11 cellular contexts compared by ENCODE assay signal in the genomic region with DNA sequence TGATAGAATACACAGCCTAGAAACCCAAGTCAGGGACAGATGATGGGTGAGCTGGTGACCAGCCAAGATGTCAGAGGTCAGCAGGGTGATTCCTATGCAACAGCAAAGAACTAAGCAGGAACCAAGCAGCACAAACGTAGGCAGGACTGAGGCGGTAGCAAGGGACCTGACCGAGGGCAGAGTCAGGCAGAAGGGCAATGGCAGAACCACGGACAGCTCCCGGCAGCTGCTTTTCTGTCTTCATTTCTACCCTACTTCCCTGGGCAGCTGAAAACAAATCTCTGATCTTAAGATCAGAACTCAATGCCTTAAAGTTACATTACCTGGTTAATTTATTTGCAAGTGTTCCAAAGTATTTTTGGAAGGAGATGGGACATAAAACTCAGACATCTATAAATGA.
A peak's percentile ranks its signal among the peaks of the same experiment; 100 is the strongest.
DNase-seq lines count a peak whose midpoint lies in the region; ATAC-seq and TF ChIP-seq lines count a peak whose summit lies in the region.
"Had no signal": no experiment of that assay in that cellular context is flagged by ENCODE, and none has a peak within 500 bp of the region (broad histone marks: within the 10 kb centered on the region; RNA-seq: fewer than 3 reads in every experiment).

No MANE protein-coding gene starts in this region.

- no peak for TF ChIP-seq POLR2A in testis (IDR thresholded peaks at IDR 0.05)

- intact Hi-C loops in activated naive CD4-positive, alpha-beta T cell treated with anti-CD3 and anti-CD28 coated beads for 36 hours (cut with micrococcal nuclease), result no loop called here
- intact Hi-C loops in testis (cut with DNase I; ENCODE audit: low total_unique reads), result no loop called here

- H3K4me3 Mint-ChIP-seq in activated naive CD4-positive, alpha-beta T cell treated with anti-CD3 and anti-CD28 coated beads for 36 hours, result no peak overlapping the region
- H3K4me3 Mint-ChIP-seq: B cell had no signal

- no peaks in the 10 kb centered on the region for H3K27me3 Mint-ChIP-seq in activated naive CD4-positive, alpha-beta T cell treated with anti-CD3 and anti-CD28 coated beads for 36 hours (ENCODE audit: low read depth)

- H3K9me3 ChIP-seq in RWPE2 (ENCODE audit: severe bottlenecking) (no peaks in the 10 kb centered on the region), testis (no peaks in the 10 kb centered on the region)

- H3K27me3 ChIP-seq in RWPE2 (ENCODE audit: insufficient read depth, poor library complexity, severe bottlenecking) (no peaks in the 10 kb centered on the region), testis (no peaks in the 10 kb centered on the region)

- H3K9me3 Mint-ChIP-seq in activated naive CD4-positive, alpha-beta T cell treated with anti-CD3 and anti-CD28 coated beads for 36 hours, result peaks cover 10% of the 10 kb centered on the region

- H3K36me3 Mint-ChIP-seq in activated naive CD4-positive, alpha-beta T cell treated with anti-CD3 and anti-CD28 coated beads for 36 hours (ENCODE audit: low read depth), result no peaks in the 10 kb centered on the region

- no peak overlapping the region for H3K27ac Mint-ChIP-seq in activated naive CD4-positive, alpha-beta T cell treated with anti-CD3 and anti-CD28 coated beads for 36 hours
- H3K27ac Mint-ChIP-seq: B cell had no signal

- ATAC-seq in RWPE2 (ENCODE audit: low read depth), result peak; percentile 52; the same call in 1 of the 3 replicates
- ATAC-seq in HG02642 (IDR thresholded peaks at IDR 0.05; ENCODE audit: poor library complexity, unreplicated experiment), result no peak
- no peak for ATAC-seq in activated CD4-positive, CD25-positive, alpha-beta regulatory T cell treated with anti-CD3 and anti-CD28 coated beads, Interleukin-2, amount 50 U/mL, for 24 hours

- 38 to 51% methylated on average over 5 of the region's 5 CpGs for WGBS in testis, 2 donors

- H3K4me3 ChIP-seq in RWPE2 (ENCODE audit: severe bottlenecking), result no peak overlapping the region
- no peak overlapping the region for H3K4me3 ChIP-seq in testis
- H3K4me3 ChIP-seq: SK-N-MC had no signal

- CTCF ChIA-PET in activated naive CD4-positive, alpha-beta T cell treated with anti-CD3 and anti-CD28 coated beads for 36 hours (lab: Charles Lee), result interaction anchor here (0.5 kb wide), 1 partner anchor 11 kb away, joined by 3 read pairs; no protein-coding TSS in a partner anchor

- H3K4me1 ChIP-seq in RWPE2 (ENCODE audit: insufficient read depth, poor library complexity, severe bottlenecking) (no peaks in the 10 kb centered on the region), testis (no peaks in the 10 kb centered on the region)

- H3K4me1 Mint-ChIP-seq in activated naive CD4-positive, alpha-beta T cell treated with anti-CD3 and anti-CD28 coated beads for 36 hours (ENCODE audit: low read depth), result no peaks in the 10 kb centered on the region
- H3K4me1 Mint-ChIP-seq: B cell had no signal

- peak; percentile 23 for DNase-seq in activated naive CD4-positive, alpha-beta T cell treated with anti-CD3 and anti-CD28 coated beads for 36 hours
- no peak for DNase-seq in activated naive CD4-positive, alpha-beta T cell treated with anti-CD3 and anti-CD28 coated beads, Interleukin-2, amount 50 U/mL, for 16 hours
- DNase-seq in RWPE2 (ENCODE audit: low spot score) (no peak), fibroblast of gingiva (ENCODE audit: low read depth) (peak; percentile 7), testis (peak; percentile 19), NCI-H2029 (lab: John Stamatoyannopoulos, UW) (no peak)

- TF ChIP-seq CTCF in RWPE2 (IDR thresholded peaks at IDR 0.05; ENCODE audit: poor library complexity, severe bottlenecking) (no peak), testis (IDR thresholded peaks at IDR 0.05) (no peak)

- no peak overlapping the region for H3K27ac ChIP-seq in RWPE2 (ENCODE audit: poor library complexity, severe bottlenecking)
- no peak overlapping the region for H3K27ac ChIP-seq in testis
- H3K27ac ChIP-seq: HL-60, SK-N-MC had no signal

- H3K36me3 ChIP-seq in RWPE2 (ENCODE audit: low read depth) (no peaks in the 10 kb centered on the region), testis (ENCODE audit: low read depth, missing control alignments) (no peaks in the 10 kb centered on the region)

Comparison
In these comparisons a context has a peak if more than half of its experiments do, and no peak if none do; other contexts are left out.
1. DNase-seq: peak in activated naive CD4-positive, alpha-beta T cell treated with anti-CD3 and anti-CD28 coated beads for 36 hours (single experiment), fibroblast of gingiva (single experiment) and testis (single experiment); none in activated naive CD4-positive, alpha-beta T cell treated with anti-CD3 and anti-CD28 coated beads, Interleukin-2, amount 50 U/mL, for 16 hours (single experiment), RWPE2 (single experiment) and NCI-H2029 (single experiment).